ENCODE assay signal across 9 cellular contexts in the genomic region with DNA sequence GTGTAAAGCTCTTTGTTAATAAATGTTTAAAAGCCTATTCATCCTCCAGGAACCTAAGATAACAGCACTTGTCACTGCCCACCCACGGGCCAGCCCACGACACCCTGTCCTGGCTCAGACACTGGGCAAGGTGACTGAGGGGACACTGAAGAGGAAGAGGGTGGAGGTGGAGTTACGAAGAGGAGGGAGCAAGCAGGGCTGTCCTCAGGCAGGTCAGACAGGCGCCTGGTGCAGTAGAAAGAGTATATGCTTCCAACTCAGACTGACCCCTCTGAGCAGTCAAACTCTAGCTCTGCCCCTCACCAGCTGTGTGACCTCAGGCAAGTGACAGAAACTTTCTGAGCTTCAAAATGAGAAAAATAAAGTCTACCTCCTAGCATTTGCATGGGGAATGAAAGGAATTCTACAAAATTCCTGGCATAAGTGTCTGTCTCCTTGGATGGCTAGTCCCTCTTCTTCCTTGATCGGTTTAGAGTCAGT. TPM values are rescaled to one million over a fixed set of nuclear protein-coding genes. Genes with fewer than 3 reads are reported as not detected.
DNase-seq lines count a peak whose midpoint lies in the region; ATAC-seq, FAIRE-seq and TF ChIP-seq lines count a peak whose summit lies in the region.
"Had no signal": no experiment of that assay in that cellular context is flagged by ENCODE, and none has a peak within 500 bp of the region (broad histone marks: within the 10 kb centered on the region; RNA-seq: fewer than 3 reads in every experiment).

No MANE protein-coding gene starts in this region.

- H3K27ac ChIP-seq in coronary artery (peak overlapping the region; percentile 84 to 86), kidney (ENCODE audit: low read depth in 2 of 2, low read length in 2 of 2) (peak overlapping the region; percentile 28 to 36), skeletal muscle tissue (ENCODE audit: low read depth, low read length) (peak overlapping the region; percentile 31), OCI-LY7 (ENCODE audit: low read depth, low read length, poor library complexity, severe bottlenecking) (no peak overlapping the region)

- H3K27me3 ChIP-seq in skeletal muscle tissue (ENCODE audit: control insufficient read depth in 3 of 3, insufficient read depth in 3 of 3, low read length in 3 of 3): no peaks in the 10 kb centered on the region

- peak overlapping the region; percentile 9 for H3K4me3 ChIP-seq in HFF-Myc (replicated peaks; ENCODE audit: low read depth, low read length)
- peak overlapping the region; percentile 23 for H3K4me3 ChIP-seq in coronary artery
- H3K4me3 ChIP-seq in kidney (ENCODE audit: low read length in 2 of 2): no peak overlapping the region
- H3K4me3 ChIP-seq in skeletal muscle tissue (ENCODE audit: low read length in 3 of 3): no peak overlapping the region
- H3K4me3 ChIP-seq in OCI-LY7 (ENCODE audit: low read depth, low read length, poor library complexity, severe bottlenecking): no peak overlapping the region

- ATAC-seq in HG02884 (IDR thresholded peaks at IDR 0.05; ENCODE audit: unreplicated experiment): no peak

- TF ChIP-seq CTCF in HFF-Myc (IDR thresholded peaks at IDR 0.05; ENCODE audit: low read depth, low read length, missing control alignments) (no peak), coronary artery (IDR thresholded peaks at IDR 0.05) (no peak), kidney (IDR thresholded peaks at IDR 0.05; ENCODE audit: borderline replicate concordance, extremely low read depth, insufficient read depth) (no peak), OCI-LY7 (conservative IDR thresholded peaks at IDR 0.05; ENCODE audit: low read length) (no peak)

- H2AFZ ChIP-seq in OCI-LY7 (ENCODE audit: low read length): no peak overlapping the region

- DNase-seq in HFF-Myc (ENCODE audit: extremely low read depth, low read depth) (peak; percentile 31), coronary artery (ENCODE audit: low spot score) (no peak), kidney (peak; percentile 53), AML-193 (lab: John Stamatoyannopoulos, UW) (no peak), cerebellum (ENCODE audit: low spot score) (no peak), OCI-LY7 (ENCODE audit: low spot score) (no peak)
- DNase-seq: activated CD4-positive, alpha-beta T cell treated with anti-CD3 and anti-CD28 coated beads, Interleukin-2, amount 50 U/mL, for 48 hours had no signal

- H3K4me2 ChIP-seq in OCI-LY7 (ENCODE audit: low read length): no peak overlapping the region

- no peaks in the 10 kb centered on the region for H3K9me3 ChIP-seq in kidney (ENCODE audit: control insufficient read depth in 1 of 2, low read length in 2 of 2)
- no peaks in the 10 kb centered on the region for H3K9me3 ChIP-seq in skeletal muscle tissue (ENCODE audit: control insufficient read depth in 3 of 3, low read length in 3 of 3)
- H3K9me3 ChIP-seq in OCI-LY7 (ENCODE audit: low read length): no peaks in the 10 kb centered on the region

- H3K36me3 ChIP-seq in kidney (ENCODE audit: control insufficient read depth in 1 of 2, insufficient read depth in 2 of 2, low read length in 2 of 2): no peaks in the 10 kb centered on the region
- H3K36me3 ChIP-seq in skeletal muscle tissue (ENCODE audit: control insufficient read depth in 3 of 3, insufficient read depth in 3 of 3, low read length in 3 of 3): no peaks in the 10 kb centered on the region
- H3K36me3 ChIP-seq in OCI-LY7 (ENCODE audit: insufficient read depth, low read length): no peaks in the 10 kb centered on the region

- no peaks in the 10 kb centered on the region for H3K9me2 ChIP-seq in OCI-LY7 (ENCODE audit: insufficient read depth, low read length)

- POLR2A ChIA-PET in OCI-LY7 (lab: Charles Lee): no interaction called here

- no peak for FAIRE-seq in kidney (lab: Jason Lieb, UNC)

- no peaks in the 10 kb centered on the region for H4K20me1 ChIP-seq in OCI-LY7 (ENCODE audit: insufficient read depth, low read length)

- CTCF ChIA-PET in OCI-LY7 (lab: Charles Lee; ENCODE audit: unreplicated experiment): no interaction called here

- H3K4me1 ChIP-seq in kidney (ENCODE audit: control insufficient read depth in 1 of 2, insufficient read depth in 1 of 2, low read depth in 1 of 2, low read length in 2 of 2) (peaks cover 14% of the 10 kb centered on the region in 2 donors), skeletal muscle tissue (ENCODE audit: control insufficient read depth in 3 of 3, insufficient read depth in 3 of 3, low read length in 3 of 3) (peaks cover 31 to 44% (median 32%) of the 10 kb centered on the region in 3 donors), OCI-LY7 (ENCODE audit: insufficient read depth, low read length, poor library complexity, severe bottlenecking) (no peaks in the 10 kb centered on the region)

- H3K9ac ChIP-seq in kidney (ENCODE audit: low read length in 2 of 2) (no peak overlapping the region), skeletal muscle tissue (ENCODE audit: low read depth in 1 of 3, low read length in 3 of 3) (peak overlapping the region in 1 of 3 donors; percentile 41)

- H3K79me2 ChIP-seq in OCI-LY7 (ENCODE audit: insufficient read depth, low read depth, low read length): no peaks in the 10 kb centered on the region

- no TSS peak for BruUV-seq in OCI-LY7 (replicated peaks; lab: Mats Ljungman, UMichigan)

- intact Hi-C loops in kidney (cut with DNase I): no loop called here
- intact Hi-C loops in OCI-LY7 (cut with micrococcal nuclease; ENCODE audit: unreplicated experiment): no loop called here

RNA-seq across cellular contexts. Expression of a gene that starts 22.8 kb away (rescaled TPM):
- total RNA-seq in kidney (39.1 TPM), skeletal muscle tissue (20.4 TPM), cerebellum (26.9 TPM), OCI-LY7 (2022) (12.4 and 13.9 TPM in 2 replicates)
- 14.0 TPM for polyA plus RNA-seq in kidney (ENCODE audit: insufficient read depth, low read depth, low replicate concordance)
- 7.4 and 8.5 TPM in 2 replicates for total RNA-seq in OCI-LY7 (2014; rRNA removed; shearing (Covaris generic))

Comparison
In these comparisons a context has a peak if more than half of its experiments do, and no peak if none do; other contexts are left out.
1. DNase-seq: peak in HFF-Myc (single experiment) and kidney (single experiment); none in coronary artery (single experiment), AML-193 (0 of 2), cerebellum (single experiment) and OCI-LY7 (single experiment).
2. H3K4me3 ChIP-seq: peak in HFF-Myc (single experiment) and coronary artery (single experiment); none in kidney (0 of 2), skeletal muscle tissue (0 of 3) and OCI-LY7 (single experiment).